Comparison of ENCODE assay signal across 8 cellular contexts in the genomic region with DNA sequence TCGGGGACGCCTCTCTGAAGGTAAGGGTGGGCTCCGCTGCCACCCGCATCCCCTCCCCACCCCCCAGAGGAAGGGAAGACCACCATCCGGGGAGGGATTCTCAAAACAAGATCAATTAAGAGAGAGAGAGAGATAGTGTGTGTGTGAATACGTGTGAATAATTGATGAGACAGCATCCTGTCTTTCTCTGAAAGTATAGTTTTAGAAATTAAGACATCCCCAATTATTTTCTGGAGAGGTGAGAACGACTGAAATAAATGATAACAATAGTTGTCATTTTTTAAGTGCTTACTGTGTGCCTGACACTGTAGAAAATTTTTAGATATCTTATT. TPM values are rescaled to one million over a fixed set of nuclear protein-coding genes. Genes with fewer than 3 reads are reported as not detected.
DNase-seq lines count a peak whose midpoint lies in the region; ATAC-seq and TF ChIP-seq lines count a peak whose summit lies in the region.

No MANE protein-coding gene starts in this region.

- no peak overlapping the region for H3K9ac ChIP-seq in mesendoderm (ENCODE audit: low read length)

- H3K9me3 Mint-ChIP-seq in CD4-positive, CD25-positive, alpha-beta regulatory T cell, result peaks cover 0 to 2% (median 0%) of the 10 kb centered on the region in 7 donors

- in situ Hi-C loops in brain microvascular endothelial cell (cut with HindIII; ENCODE audit: low pct_ligation_motif_present, low sequenced_read_pairs), result loop anchor here (10.0 kb wide), 1 partner anchor 112 kb away; no protein-coding TSS in a partner anchor

- no peak overlapping the region for H2AK5ac ChIP-seq in mesendoderm (ENCODE audit: low read length)

- H3K79me1 ChIP-seq in mesendoderm (ENCODE audit: low read length), result no peaks in the 10 kb centered on the region

- no peaks in the 10 kb centered on the region for H3K36me3 Mint-ChIP-seq in CD4-positive, CD25-positive, alpha-beta regulatory T cell

- H3K36me3 ChIP-seq in CD4-positive, CD25-positive, alpha-beta regulatory T cell (ENCODE audit: control insufficient read depth, insufficient read depth, low read length), result no peaks in the 10 kb centered on the region
- no peaks in the 10 kb centered on the region for H3K36me3 ChIP-seq in brain microvascular endothelial cell (replicated peaks)
- H3K36me3 ChIP-seq in muscle layer of duodenum (ENCODE audit: control insufficient read depth in 1 of 2, insufficient read depth in 2 of 2, low read length in 2 of 2), result no peaks in the 10 kb centered on the region
- H3K36me3 ChIP-seq in mesendoderm (ENCODE audit: control insufficient read depth, insufficient read depth, low read length), result no peaks in the 10 kb centered on the region

- H3K4me2 ChIP-seq in mesendoderm (ENCODE audit: low read length), result no peak overlapping the region

- TF ChIP-seq CTCF in brain microvascular endothelial cell (IDR thresholded peaks at IDR 0.05; ENCODE audit: low read depth, low read length, missing control alignments), result no peak

- H3K4ac ChIP-seq in mesendoderm (ENCODE audit: low read depth, low read length), result no peak overlapping the region

- H3K79me2 ChIP-seq in mesendoderm (ENCODE audit: control insufficient read depth, insufficient read depth, low read length), result no peaks in the 10 kb centered on the region

- H3K4me3 ChIP-seq in CD4-positive, CD25-positive, alpha-beta regulatory T cell (ENCODE audit: low read depth, low read length), result peak overlapping the region; percentile 92
- peak overlapping the region; percentile 69 for H3K4me3 ChIP-seq in brain microvascular endothelial cell (ENCODE audit: low read depth, low read length)
- peak overlapping the region; percentile 64 to 76 for H3K4me3 ChIP-seq in muscle layer of duodenum (ENCODE audit: low read depth in 1 of 2, low read length in 2 of 2)
- H3K4me3 ChIP-seq in mesendoderm (ENCODE audit: low read length), result no peak overlapping the region

- no peak for DNase-seq in CD4-positive, CD25-positive, alpha-beta regulatory T cell
- DNase-seq in brain microvascular endothelial cell (no peak), mesendoderm (no peak)
- DNase-seq in stimulated activated CD4-positive, alpha-beta T cell treated with anti-CD3 and anti-CD28 coated beads, Interleukin-15, amount 100 ng/mL, for 24 hours, result no peak
- DNase-seq in central memory CD4-positive, alpha-beta T cell, result no peak

- H3K4me3 Mint-ChIP-seq in CD4-positive, CD25-positive, alpha-beta regulatory T cell, result peak overlapping the region; percentile 98 to 100 (median 98)

- WGBS in mesendoderm (ENCODE audit: extremely low coverage, insufficient coverage, low lambda C conversion rate), result no CpG with 5 or more reads among the region's 7 CpGs

- peak; percentile 7 to 10 for ATAC-seq in CD4-positive, CD25-positive, alpha-beta regulatory T cell (ENCODE audit: low read depth in 2 of 2)
- ATAC-seq in HG02623 (IDR thresholded peaks at IDR 0.05; ENCODE audit: unreplicated experiment), result peak; percentile 4
- ATAC-seq in HG02970 (IDR thresholded peaks at IDR 0.05; ENCODE audit: low FRiP score, unreplicated experiment), result no peak

- H2BK15ac ChIP-seq in mesendoderm (replicated peaks; ENCODE audit: low read depth), result no peak overlapping the region

- peak overlapping the region; percentile 97 to 99 (median 98) for H3K27ac Mint-ChIP-seq in CD4-positive, CD25-positive, alpha-beta regulatory T cell

- no peaks in the 10 kb centered on the region for H3K9me3 ChIP-seq in CD4-positive, CD25-positive, alpha-beta regulatory T cell (ENCODE audit: control insufficient read depth in 2 of 2, low read length in 2 of 2)
- no peaks in the 10 kb centered on the region for H3K9me3 ChIP-seq in muscle layer of duodenum (ENCODE audit: control insufficient read depth in 1 of 2, low read length in 2 of 2)

- H3K23ac ChIP-seq in mesendoderm (ENCODE audit: low read length), result no peak overlapping the region

- H3K4me1 Mint-ChIP-seq in CD4-positive, CD25-positive, alpha-beta regulatory T cell, result peaks cover 23 to 54% (median 37%) of the 10 kb centered on the region in 4 donors

- peaks cover 48% of the 10 kb centered on the region for H3K4me1 ChIP-seq in CD4-positive, CD25-positive, alpha-beta regulatory T cell (ENCODE audit: control insufficient read depth, insufficient read depth, low read length, poor library complexity, severe bottlenecking)
- H3K4me1 ChIP-seq in muscle layer of duodenum (ENCODE audit: control insufficient read depth in 1 of 2, insufficient read depth in 2 of 2, low read length in 2 of 2) (no peaks in the 10 kb centered on the region), mesendoderm (ENCODE audit: control insufficient read depth, low read depth, low read length) (peaks cover 2% of the 10 kb centered on the region)

- H2BK120ac ChIP-seq in mesendoderm (ENCODE audit: low read depth, low read length), result no peak overlapping the region

- H4K8ac ChIP-seq in mesendoderm (ENCODE audit: low read depth, low read length), result no peak overlapping the region

- no peaks in the 10 kb centered on the region for H3K27me3 Mint-ChIP-seq in CD4-positive, CD25-positive, alpha-beta regulatory T cell

- no peak overlapping the region for H4K5ac ChIP-seq in mesendoderm (ENCODE audit: low read length)

- H3K27ac ChIP-seq in CD4-positive, CD25-positive, alpha-beta regulatory T cell (ENCODE audit: insufficient read depth, low read length, poor library complexity, severe bottlenecking), result peak overlapping the region; percentile 83
- H3K27ac ChIP-seq in brain microvascular endothelial cell, result no peak overlapping the region
- peak overlapping the region; percentile 43 for H3K27ac ChIP-seq in muscle layer of duodenum (ENCODE audit: low read length)
- no peak overlapping the region for H3K27ac ChIP-seq in mesendoderm (ENCODE audit: low read depth, low read length)

- H3K27me3 ChIP-seq in CD4-positive, CD25-positive, alpha-beta regulatory T cell (ENCODE audit: control insufficient read depth, insufficient read depth, low read length), result no peaks in the 10 kb centered on the region
- H3K27me3 ChIP-seq in brain microvascular endothelial cell (replicated peaks), result no peaks in the 10 kb centered on the region
- no peaks in the 10 kb centered on the region for H3K27me3 ChIP-seq in muscle layer of duodenum (ENCODE audit: low read depth, low read length)
- H3K27me3 ChIP-seq in mesendoderm (ENCODE audit: insufficient read depth, low read length, poor library complexity), result no peaks in the 10 kb centered on the region

- H2BK5ac ChIP-seq in mesendoderm (ENCODE audit: low read length), result no peak overlapping the region

- H3K18ac ChIP-seq in mesendoderm (ENCODE audit: low read length), result no peak overlapping the region

- H3K56ac ChIP-seq in mesendoderm (ENCODE audit: low read length), result no peak overlapping the region

RNA-seq across cellular contexts. Expression of gene IL18R1, which starts 0.8 kb away (rescaled TPM):
- 19.9 TPM for total RNA-seq in CD4-positive, CD25-positive, alpha-beta regulatory T cell
- 10 to 100 TPM in 2 of 4 donors, 1 to 10 TPM in 2; 6.9 to 12.5 (median 10.0) TPM for polyA plus RNA-seq in CD4-positive, CD25-positive, alpha-beta regulatory T cell
- polyA plus RNA-seq in mesendoderm (2013, experiment 1 of 2), result 0.22 TPM
- polyA plus RNA-seq in mesendoderm (2013, experiment 2 of 2), result 0.17 TPM

RNA-seq across cellular contexts. Expression of gene IL1RL1, which starts 45.0 kb away (rescaled TPM):
- 0.89 TPM for total RNA-seq in CD4-positive, CD25-positive, alpha-beta regulatory T cell
- not detected for polyA plus RNA-seq in CD4-positive, CD25-positive, alpha-beta regulatory T cell
- polyA plus RNA-seq in mesendoderm (2013, experiment 1 of 2), result 0.06 TPM
- 0.03 TPM for polyA plus RNA-seq in mesendoderm (2013, experiment 2 of 2)

Comparison
In these comparisons a context has a peak if more than half of its experiments do, and no peak if none do; other contexts are left out.
1. H3K27ac ChIP-seq: peak in CD4-positive, CD25-positive, alpha-beta regulatory T cell (single experiment) and muscle layer of duodenum (single experiment); none in brain microvascular endothelial cell (single experiment) and mesendoderm (single experiment).